11 cellular contexts compared by ENCODE assay signal in the genomic region with DNA sequence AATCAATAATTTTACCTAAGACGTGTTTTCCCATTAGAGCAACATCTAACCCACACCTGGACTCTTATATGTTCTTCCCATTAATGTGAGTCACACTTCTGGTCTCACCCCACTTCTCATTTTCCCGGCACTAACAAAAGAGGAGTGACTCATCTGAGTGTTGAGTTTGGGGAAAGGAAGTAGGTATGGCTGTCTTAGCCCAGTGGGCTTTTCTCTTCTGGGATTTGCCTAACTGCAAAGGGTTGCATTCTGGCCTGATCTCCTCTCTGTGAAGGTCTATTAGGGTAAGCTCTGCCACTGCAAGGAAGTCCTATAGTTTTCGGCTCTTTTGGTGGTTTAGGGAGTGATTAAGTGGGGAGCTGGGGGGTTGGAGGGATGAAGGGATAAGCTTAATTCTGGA.
DNase-seq lines count a peak whose midpoint lies in the region; ATAC-seq lines count a peak whose summit lies in the region.
"Had no signal": no experiment of that assay in that cellular context is flagged by ENCODE, and none has a peak within 500 bp of the region (broad histone marks: within the 10 kb centered on the region; RNA-seq: fewer than 3 reads in every experiment).

No MANE protein-coding gene starts in this region.

- ATAC-seq in GM18519 (IDR thresholded peaks at IDR 0.05; ENCODE audit: low FRiP score, unreplicated experiment): no peak

- DNase-seq in COLO829 (ENCODE audit: low spot score): peak; percentile 1
- DNase-seq in HPDE6-E6E7 (ENCODE audit: extremely low spot score): peak; percentile 80
- DNase-seq in amniotic epithelial cell (ENCODE audit: low read depth): peak; percentile 40
- peak; percentile 59 for DNase-seq in islet precursor cell
- DNase-seq in posterior cingulate gyrus: no peak
- DNase-seq in T-helper 2 cell: no peak
- no peak for DNase-seq in NCI-H2171 treated with DMSO at 0.1 percent for 48 hours (lab: John Stamatoyannopoulos, UW)
- DNase-seq: heart right ventricle; NCI-H1694; stimulated activated naive CD4-positive, alpha-beta T cell treated with Interleukin-2 at 50 U/mL for 16 hours had no signal

- intact Hi-C loops in posterior cingulate gyrus (cut with DNase I): no loop called here

Comparison
In these comparisons a context has a peak if more than half of its experiments do, and no peak if none do; other contexts are left out.
1. DNase-seq: peak in COLO829 (single experiment), HPDE6-E6E7 (single experiment), amniotic epithelial cell (single experiment) and islet precursor cell (single experiment); none in posterior cingulate gyrus (0 of 10), T-helper 2 cell (0 of 5) and NCI-H2171 treated with DMSO at 0.1 percent for 48 hours (single experiment).